ENCODE assay signal across 1 cellular context in genomic region chr18:76621782-76622495, GRCh38.
TF ChIP-seq lines count a peak whose summit lies in the region.

No MANE protein-coding gene starts in this region.

TF ChIP-seq in GM23338, 12 proteins besides CTCF, POLR2A, EP300 and RAD21 (continued from another document):
- TF ChIP-seq ZNF462 (CRISPR knock-in tag; IDR thresholded peaks at IDR 0.05) = no peak
